ENCODE assay signal across 1 cellular context in genomic region chr3:198093082-198093679, GRCh38.
TF ChIP-seq lines count a peak whose summit lies in the region.

No MANE protein-coding gene starts in this region.

TF ChIP-seq in K562, 482 proteins besides CTCF, POLR2A, EP300 and RAD21 (continued from another document):
- TF ChIP-seq, protein P1, sequence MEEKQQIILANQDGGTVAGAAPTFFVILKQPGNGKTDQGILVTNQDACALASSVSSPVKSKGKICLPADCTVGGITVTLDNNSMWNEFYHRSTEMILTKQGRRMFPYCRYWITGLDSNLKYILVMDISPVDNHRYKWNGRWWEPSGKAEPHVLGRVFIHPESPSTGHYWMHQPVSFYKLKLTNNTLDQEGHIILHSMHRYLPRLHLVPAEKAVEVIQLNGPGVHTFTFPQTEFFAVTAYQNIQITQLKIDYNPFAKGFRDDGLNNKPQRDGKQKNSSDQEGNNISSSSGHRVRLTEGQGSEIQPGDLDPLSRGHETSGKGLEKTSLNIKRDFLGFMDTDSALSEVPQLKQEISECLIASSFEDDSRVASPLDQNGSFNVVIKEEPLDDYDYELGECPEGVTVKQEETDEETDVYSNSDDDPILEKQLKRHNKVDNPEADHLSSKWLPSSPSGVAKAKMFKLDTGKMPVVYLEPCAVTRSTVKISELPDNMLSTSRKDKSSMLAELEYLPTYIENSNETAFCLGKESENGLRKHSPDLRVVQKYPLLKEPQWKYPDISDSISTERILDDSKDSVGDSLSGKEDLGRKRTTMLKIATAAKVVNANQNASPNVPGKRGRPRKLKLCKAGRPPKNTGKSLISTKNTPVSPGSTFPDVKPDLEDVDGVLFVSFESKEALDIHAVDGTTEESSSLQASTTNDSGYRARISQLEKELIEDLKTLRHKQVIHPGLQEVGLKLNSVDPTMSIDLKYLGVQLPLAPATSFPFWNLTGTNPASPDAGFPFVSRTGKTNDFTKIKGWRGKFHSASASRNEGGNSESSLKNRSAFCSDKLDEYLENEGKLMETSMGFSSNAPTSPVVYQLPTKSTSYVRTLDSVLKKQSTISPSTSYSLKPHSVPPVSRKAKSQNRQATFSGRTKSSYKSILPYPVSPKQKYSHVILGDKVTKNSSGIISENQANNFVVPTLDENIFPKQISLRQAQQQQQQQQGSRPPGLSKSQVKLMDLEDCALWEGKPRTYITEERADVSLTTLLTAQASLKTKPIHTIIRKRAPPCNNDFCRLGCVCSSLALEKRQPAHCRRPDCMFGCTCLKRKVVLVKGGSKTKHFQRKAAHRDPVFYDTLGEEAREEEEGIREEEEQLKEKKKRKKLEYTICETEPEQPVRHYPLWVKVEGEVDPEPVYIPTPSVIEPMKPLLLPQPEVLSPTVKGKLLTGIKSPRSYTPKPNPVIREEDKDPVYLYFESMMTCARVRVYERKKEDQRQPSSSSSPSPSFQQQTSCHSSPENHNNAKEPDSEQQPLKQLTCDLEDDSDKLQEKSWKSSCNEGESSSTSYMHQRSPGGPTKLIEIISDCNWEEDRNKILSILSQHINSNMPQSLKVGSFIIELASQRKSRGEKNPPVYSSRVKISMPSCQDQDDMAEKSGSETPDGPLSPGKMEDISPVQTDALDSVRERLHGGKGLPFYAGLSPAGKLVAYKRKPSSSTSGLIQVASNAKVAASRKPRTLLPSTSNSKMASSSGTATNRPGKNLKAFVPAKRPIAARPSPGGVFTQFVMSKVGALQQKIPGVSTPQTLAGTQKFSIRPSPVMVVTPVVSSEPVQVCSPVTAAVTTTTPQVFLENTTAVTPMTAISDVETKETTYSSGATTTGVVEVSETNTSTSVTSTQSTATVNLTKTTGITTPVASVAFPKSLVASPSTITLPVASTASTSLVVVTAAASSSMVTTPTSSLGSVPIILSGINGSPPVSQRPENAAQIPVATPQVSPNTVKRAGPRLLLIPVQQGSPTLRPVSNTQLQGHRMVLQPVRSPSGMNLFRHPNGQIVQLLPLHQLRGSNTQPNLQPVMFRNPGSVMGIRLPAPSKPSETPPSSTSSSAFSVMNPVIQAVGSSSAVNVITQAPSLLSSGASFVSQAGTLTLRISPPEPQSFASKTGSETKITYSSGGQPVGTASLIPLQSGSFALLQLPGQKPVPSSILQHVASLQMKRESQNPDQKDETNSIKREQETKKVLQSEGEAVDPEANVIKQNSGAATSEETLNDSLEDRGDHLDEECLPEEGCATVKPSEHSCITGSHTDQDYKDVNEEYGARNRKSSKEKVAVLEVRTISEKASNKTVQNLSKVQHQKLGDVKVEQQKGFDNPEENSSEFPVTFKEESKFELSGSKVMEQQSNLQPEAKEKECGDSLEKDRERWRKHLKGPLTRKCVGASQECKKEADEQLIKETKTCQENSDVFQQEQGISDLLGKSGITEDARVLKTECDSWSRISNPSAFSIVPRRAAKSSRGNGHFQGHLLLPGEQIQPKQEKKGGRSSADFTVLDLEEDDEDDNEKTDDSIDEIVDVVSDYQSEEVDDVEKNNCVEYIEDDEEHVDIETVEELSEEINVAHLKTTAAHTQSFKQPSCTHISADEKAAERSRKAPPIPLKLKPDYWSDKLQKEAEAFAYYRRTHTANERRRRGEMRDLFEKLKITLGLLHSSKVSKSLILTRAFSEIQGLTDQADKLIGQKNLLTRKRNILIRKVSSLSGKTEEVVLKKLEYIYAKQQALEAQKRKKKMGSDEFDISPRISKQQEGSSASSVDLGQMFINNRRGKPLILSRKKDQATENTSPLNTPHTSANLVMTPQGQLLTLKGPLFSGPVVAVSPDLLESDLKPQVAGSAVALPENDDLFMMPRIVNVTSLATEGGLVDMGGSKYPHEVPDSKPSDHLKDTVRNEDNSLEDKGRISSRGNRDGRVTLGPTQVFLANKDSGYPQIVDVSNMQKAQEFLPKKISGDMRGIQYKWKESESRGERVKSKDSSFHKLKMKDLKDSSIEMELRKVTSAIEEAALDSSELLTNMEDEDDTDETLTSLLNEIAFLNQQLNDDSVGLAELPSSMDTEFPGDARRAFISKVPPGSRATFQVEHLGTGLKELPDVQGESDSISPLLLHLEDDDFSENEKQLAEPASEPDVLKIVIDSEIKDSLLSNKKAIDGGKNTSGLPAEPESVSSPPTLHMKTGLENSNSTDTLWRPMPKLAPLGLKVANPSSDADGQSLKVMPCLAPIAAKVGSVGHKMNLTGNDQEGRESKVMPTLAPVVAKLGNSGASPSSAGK (IDR thresholded peaks at IDR 0.05) = peak; percentile 34; the same call in 1 of the 2 replicates
- TF ChIP-seq KLF13 (tag; IDR thresholded peaks at IDR 0.05; ENCODE audit: borderline replicate concordance, low read depth) = no peak
